Comparison of ENCODE assay signal across 7 cellular contexts in the genomic region with DNA sequence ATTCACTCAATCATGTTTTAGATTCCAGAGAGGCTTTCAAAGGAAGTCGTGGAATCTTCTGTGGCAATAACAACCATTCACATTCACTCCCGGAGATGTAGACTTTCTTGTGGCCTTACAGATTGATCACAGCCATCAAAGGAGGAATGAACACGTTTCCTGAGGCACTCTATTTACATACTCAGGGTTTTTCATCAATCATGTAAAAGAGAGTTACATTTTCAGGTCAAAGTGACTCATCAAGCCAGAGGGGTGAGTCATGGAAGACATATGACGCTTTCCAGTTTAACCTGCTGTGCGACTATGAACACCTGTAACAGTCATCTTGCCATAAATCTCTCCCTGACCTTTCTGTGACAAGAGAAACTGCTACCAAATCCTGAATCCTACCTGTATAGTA.
A peak's percentile ranks its signal among the peaks of the same experiment; 100 is the strongest.
DNase-seq lines count a peak whose midpoint lies in the region; ATAC-seq lines count a peak whose summit lies in the region.

No MANE protein-coding gene starts in this region.

- H3K27ac Mint-ChIP-seq in stimulated activated naive CD8-positive, alpha-beta T cell treated with anti-CD3 and anti-CD28 coated beads, Interleukin-15, Interleukin-2, amounts not matched to agents 100 ng/mL and 50 ng/mL, for 24 hours, result peak overlapping the region; percentile 79

- DNase-seq in SW 1271 (lab: John Stamatoyannopoulos, UW), result peak; percentile 23 to 74
- DNase-seq in fibroblast of peridontal ligament (ENCODE audit: extremely low read depth), result peak; percentile 29
- no peak for DNase-seq in middle frontal gyrus (ENCODE audit: extremely low spot score, low spot score)
- no peak for DNase-seq in NCI-H2227 (lab: John Stamatoyannopoulos, UW; ENCODE audit: unreplicated experiment)

- ATAC-seq in GM19025 (IDR thresholded peaks at IDR 0.05; ENCODE audit: low read depth, unreplicated experiment) (peak; percentile 89), HG03135 (IDR thresholded peaks at IDR 0.05; ENCODE audit: unreplicated experiment) (peak; percentile 50)

- H3K27me3 Mint-ChIP-seq in stimulated activated naive CD8-positive, alpha-beta T cell treated with anti-CD3 and anti-CD28 coated beads, Interleukin-15, Interleukin-2, amounts not matched to agents 100 ng/mL and 50 ng/mL, for 24 hours, result no peaks in the 10 kb centered on the region

- H3K9me3 Mint-ChIP-seq in stimulated activated naive CD8-positive, alpha-beta T cell treated with anti-CD3 and anti-CD28 coated beads, Interleukin-15, Interleukin-2, amounts not matched to agents 100 ng/mL and 50 ng/mL, for 24 hours, result no peaks in the 10 kb centered on the region

- peaks cover 45% of the 10 kb centered on the region for H3K4me1 Mint-ChIP-seq in stimulated activated naive CD8-positive, alpha-beta T cell treated with anti-CD3 and anti-CD28 coated beads, Interleukin-15, Interleukin-2, amounts not matched to agents 100 ng/mL and 50 ng/mL, for 24 hours (ENCODE audit: low read depth)

- H3K36me3 Mint-ChIP-seq in stimulated activated naive CD8-positive, alpha-beta T cell treated with anti-CD3 and anti-CD28 coated beads, Interleukin-15, Interleukin-2, amounts not matched to agents 100 ng/mL and 50 ng/mL, for 24 hours (ENCODE audit: low read depth), result no peaks in the 10 kb centered on the region

- no peak overlapping the region for H3K4me3 Mint-ChIP-seq in stimulated activated naive CD8-positive, alpha-beta T cell treated with anti-CD3 and anti-CD28 coated beads, Interleukin-15, Interleukin-2, amounts not matched to agents 100 ng/mL and 50 ng/mL, for 24 hours

Comparison
In these comparisons a context has a peak if more than half of its experiments do, and no peak if none do; other contexts are left out.
1. DNase-seq: peak in SW 1271 (2 of 2) and fibroblast of peridontal ligament (single experiment); none in middle frontal gyrus (single experiment) and NCI-H2227 (single experiment).